In the genomic region with DNA sequence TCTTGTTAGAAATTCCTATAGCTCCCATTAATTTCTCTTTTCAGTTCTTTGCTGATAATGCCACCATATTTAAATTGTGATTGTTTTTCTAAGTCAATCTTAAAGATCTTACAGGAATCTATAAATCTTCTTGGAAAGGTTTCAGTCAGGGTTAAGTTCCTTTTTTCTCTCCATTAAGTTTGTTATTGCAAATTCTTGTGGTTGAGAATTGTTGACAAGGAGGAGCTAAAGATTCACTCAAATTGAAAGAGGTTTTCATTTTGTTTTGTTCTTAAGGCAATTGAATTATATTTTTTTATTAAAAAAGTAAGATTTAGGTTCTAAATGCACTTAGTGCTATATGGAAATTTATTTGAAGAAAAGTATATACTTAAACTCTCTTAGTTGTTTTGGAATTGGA, we compare ENCODE assay signal across 15 cellular contexts.
"Had no signal": no experiment of that assay in that cellular context is flagged by ENCODE, and none has a peak within 500 bp of the region (broad histone marks: within the 10 kb centered on the region; RNA-seq: fewer than 3 reads in every experiment).

No MANE protein-coding gene starts in this region.

- H3K27ac ChIP-seq: dorsolateral prefrontal cortex, gastroesophageal sphincter, heart left ventricle, right atrium auricular region, suprapubic skin, WERI-Rb-1 had no signal

- H3K4me3 ChIP-seq: dorsolateral prefrontal cortex, gastroesophageal sphincter, heart left ventricle, right atrium auricular region, suprapubic skin had no signal

- H3K9me3 ChIP-seq: gastroesophageal sphincter, heart left ventricle, right atrium auricular region, suprapubic skin had no signal

- H3K27me3 ChIP-seq: dorsolateral prefrontal cortex, gastroesophageal sphincter, heart left ventricle, right atrium auricular region, suprapubic skin had no signal

- H3K36me3 ChIP-seq: gastroesophageal sphincter, heart left ventricle, right atrium auricular region, suprapubic skin, WERI-Rb-1 had no signal

- DNase-seq: activated CD4-positive, alpha-beta T cell treated with anti-CD3 and anti-CD28 coated beads for 36 hours; activated CD4-positive, alpha-beta T cell treated with anti-CD3 and anti-CD28 coated beads, Interleukin-2, amount 50 U/mL, for 48 hours; caudate nucleus; dorsolateral prefrontal cortex; heart left ventricle; left ventricle myocardium superior; nephron progenitor cell; nucleus accumbens; stimulated activated naive CD8-positive, alpha-beta T cell treated with anti-CD3 and anti-CD28 coated beads, Interleukin-15, amount 100 ng/mL, for 72 hours; T-helper 2 cell; trophoblast cell; WERI-Rb-1 had no signal

- H3K4me1 ChIP-seq: gastroesophageal sphincter, heart left ventricle, right atrium auricular region, suprapubic skin had no signal
